Comparison of ENCODE assay signal across 30 cellular contexts in genomic region chr3:63966007-63966406, GRCh38. TPM values are rescaled to one million over a fixed set of nuclear protein-coding genes. Genes with fewer than 3 reads are reported as not detected.
DNase-seq lines count a peak whose midpoint lies in the region; ATAC-seq and TF ChIP-seq lines count a peak whose summit lies in the region.
"Had no signal": no experiment of that assay in that cellular context is flagged by ENCODE, and none has a peak within 500 bp of the region (broad histone marks: within the 10 kb centered on the region; RNA-seq: fewer than 3 reads in every experiment).

No MANE protein-coding gene starts in this region.

- H3K4me1 Mint-ChIP-seq in activated T-cell treated with anti-CD3 and anti-CD28 coated beads, Interleukin-2, amount 50 U/mL, for 24 hours (ENCODE audit: low read depth): peaks cover 78% of the 10 kb centered on the region
- H3K4me1 Mint-ChIP-seq in T-helper 17 cell: peaks cover 56% of the 10 kb centered on the region
- peaks cover 53 to 62% of the 10 kb centered on the region in 2 donors for H3K4me1 Mint-ChIP-seq in immature natural killer cell

- H3K27ac ChIP-seq in upper lobe of left lung: peak overlapping the region in 3 of 4 donors; percentile 7 to 77 (median 39)
- H3K27ac ChIP-seq: A549, C4-2B, GM23248, VCaP had no signal

- no peaks in the 10 kb centered on the region for H3K9me3 Mint-ChIP-seq in activated T-cell treated with anti-CD3 and anti-CD28 coated beads, Interleukin-2, amount 50 U/mL, for 24 hours
- H3K9me3 Mint-ChIP-seq in immature natural killer cell: no peaks in the 10 kb centered on the region
- H3K9me3 Mint-ChIP-seq: activated CD8-positive, alpha-beta T cell treated with anti-CD3 and anti-CD28 coated beads for 36 hours; activated T-cell treated with anti-CD3 and anti-CD28 coated beads, Interleukin-2, amount 50 U/mL, for 4 hours had no signal

- TF ChIP-seq EP300 in upper lobe of left lung (IDR thresholded peaks at IDR 0.05): no peak

- H3K27me3 ChIP-seq in upper lobe of left lung: no peaks in the 10 kb centered on the region
- H3K27me3 ChIP-seq: heart right ventricle, spleen had no signal

- WGBS in upper lobe of left lung, 2 donors: 62 to 87% methylated on average over 4 of the region's 4 CpGs

- H3K4me3 Mint-ChIP-seq in activated T-cell treated with anti-CD3 and anti-CD28 coated beads, Interleukin-2, amount 50 U/mL, for 24 hours: no peak overlapping the region
- no peak overlapping the region for H3K4me3 Mint-ChIP-seq in T-helper 17 cell
- H3K4me3 Mint-ChIP-seq in immature natural killer cell: peak overlapping the region in 1 of 5 donors; percentile 27
- H3K4me3 Mint-ChIP-seq: activated CD8-positive, alpha-beta T cell treated with anti-CD3 and anti-CD28 coated beads for 36 hours had no signal

- peak overlapping the region; percentile 93 for H3K27ac Mint-ChIP-seq in activated T-cell treated with anti-CD3 and anti-CD28 coated beads, Interleukin-2, amount 50 U/mL, for 24 hours
- H3K27ac Mint-ChIP-seq in T-helper 17 cell (peak overlapping the region; percentile 99), immature natural killer cell (peak overlapping the region; percentile 70 to 97 (median 94))

- peaks cover 53 to 82% (median 63%) of the 10 kb centered on the region in 4 donors for H3K4me1 ChIP-seq in upper lobe of left lung

- no peaks in the 10 kb centered on the region for H3K27me3 Mint-ChIP-seq in activated T-cell treated with anti-CD3 and anti-CD28 coated beads, Interleukin-2, amount 50 U/mL, for 24 hours
- no peaks in the 10 kb centered on the region for H3K27me3 Mint-ChIP-seq in T-helper 17 cell
- H3K27me3 Mint-ChIP-seq in immature natural killer cell (ENCODE audit: low read depth in 3 of 3): peaks cover 10 to 14% (median 11%) of the 10 kb centered on the region in 3 donors
- H3K27me3 Mint-ChIP-seq: activated CD8-positive, alpha-beta T cell treated with anti-CD3 and anti-CD28 coated beads for 36 hours had no signal

- H3K36me3 Mint-ChIP-seq in activated T-cell treated with anti-CD3 and anti-CD28 coated beads, Interleukin-2, amount 50 U/mL, for 24 hours (ENCODE audit: low read depth): peaks cover 16% of the 10 kb centered on the region
- peaks cover 4% of the 10 kb centered on the region for H3K36me3 Mint-ChIP-seq in T-helper 17 cell (ENCODE audit: low read depth)
- H3K36me3 Mint-ChIP-seq in immature natural killer cell: no peaks in the 10 kb centered on the region

- H3K4me3 ChIP-seq in upper lobe of left lung: no peak overlapping the region
- H3K4me3 ChIP-seq: A549, GM23248, heart right ventricle, left ventricle myocardium inferior, spleen had no signal

- no peak for TF ChIP-seq POLR2A in upper lobe of left lung (IDR thresholded peaks at IDR 0.05)

- no peaks in the 10 kb centered on the region for H3K36me3 ChIP-seq in upper lobe of left lung
- H3K36me3 ChIP-seq: left ventricle myocardium inferior, spleen had no signal

- ATAC-seq in T-helper 17 cell (no peak), upper lobe of left lung (ENCODE audit: low FRiP score in 2 of 2) (no peak)
- ATAC-seq: A549; activated CD8-positive, alpha-beta T cell treated with anti-CD3 and anti-CD28 coated beads for 36 hours; activated T-cell treated with anti-CD3 and anti-CD28 coated beads, Interleukin-2, amount 50 U/mL, for 4 hours; heart right ventricle; PC-3 had no signal

- TF ChIP-seq CTCF in upper lobe of left lung (IDR thresholded peaks at IDR 0.05): no peak

- H3K9me3 ChIP-seq in T-helper 17 cell (ENCODE audit: control insufficient read depth, low read length, poor library complexity, severe bottlenecking) (no peaks in the 10 kb centered on the region), upper lobe of left lung (no peaks in the 10 kb centered on the region)
- H3K9me3 ChIP-seq: A549, heart right ventricle, left ventricle myocardium inferior, spleen had no signal

- no peak for DNase-seq in activated T-cell treated with anti-CD3 and anti-CD28 coated beads, Interleukin-2, amount 50 U/mL, for 24 hours
- no peak for DNase-seq in activated T-cell treated with anti-CD3 and anti-CD28 coated beads, Interleukin-2, amount 50 U/mL, for 48 hours
- DNase-seq in T-helper 17 cell (no peak), immature natural killer cell (no peak), upper lobe of left lung (no peak), SK-N-DZ (ENCODE audit: low spot score) (no peak), NCI-H2227 treated with DMSO at 0.1 percent for 48 hours (lab: John Stamatoyannopoulos, UW) (no peak), EL (no peak)
- DNase-seq: activated CD8-positive, alpha-beta T cell treated with anti-CD3 and anti-CD28 coated beads for 36 hours; activated T-cell treated with anti-CD3 and anti-CD28 coated beads, Interleukin-2, amount 50 U/mL, for 4 hours; cortex of kidney; DMS53; GM23248; heart right ventricle; left ventricle myocardium inferior; NCI-H1694 treated with DMSO at 0.1 percent for 48 hours; NCI-H774; PC-3; SIG-M5; spleen; stimulated activated CD4-positive, alpha-beta T cell treated with anti-CD3 and anti-CD28 coated beads, Interleukin-4, amount 100 ng/mL, for 4 hours; T-helper 1 cell had no signal

RNA-seq across cellular contexts. Expression of gene SCAANT1, which starts 53.8 kb away (rescaled TPM):
- total RNA-seq in T-helper 17 cell: 1 to 10 TPM in 1 of 2 donors, not detected in 1; 1.7 TPM
- 1 to 10 TPM in 1 of 3 donors, not detected in 2; 6.3 TPM for polyA plus RNA-seq in immature natural killer cell
- total RNA-seq in upper lobe of left lung: not detected
- not detected in 2 replicates for polyA plus RNA-seq in SK-N-DZ (2014; cell fraction: cytosol; rRNA removed)
- polyA plus RNA-seq in SK-N-DZ (2014; cell fraction: nucleus; rRNA removed): not detected in 2 replicates
- total RNA-seq: activated CD8-positive, alpha-beta T cell treated with anti-CD3 and anti-CD28 coated beads for 36 hours; activated T-cell treated with anti-CD3 and anti-CD28 coated beads, Interleukin-2, amount 50 U/mL, for 4 hours; bronchial epithelial cell; GM23248; heart right ventricle; left ventricle myocardium inferior; mucosa of gallbladder; PC-3; renal cortical epithelial cell; spleen; ureter had no signal
- polyA plus RNA-seq: A549, adipose tissue, GM23248, heart right ventricle, spleen had no signal

RNA-seq across cellular contexts. Expression of gene PSMD6, which starts 57.3 kb away (rescaled TPM):
- total RNA-seq in T-helper 17 cell (10 to 100 TPM; 91.3 to 97.3 TPM), upper lobe of left lung (10 to 100 TPM; 41.2 to 69.3 (median 58.6) TPM)
- 100 to 1,000 TPM in 2 of 3 donors, 10 to 100 TPM in 1; 92.3 to 161 (median 124) TPM for polyA plus RNA-seq in immature natural killer cell
- 94.1 and 105 TPM in 2 replicates for polyA plus RNA-seq in SK-N-DZ (2014; cell fraction: cytosol; rRNA removed)
- polyA plus RNA-seq in SK-N-DZ (2014; cell fraction: nucleus; rRNA removed): 52.0 and 54.7 TPM in 2 replicates
